In genomic region chr4:187016101-187016500, GRCh38 we compare ENCODE assay signal across 20 cellular contexts.
"Had no signal": no experiment of that assay in that cellular context is flagged by ENCODE, and none has a peak within 500 bp of the region (broad histone marks: within the 10 kb centered on the region; RNA-seq: fewer than 3 reads in every experiment).

No MANE protein-coding gene starts in this region.

- ATAC-seq: natural killer cell treated with Interleukin-12 subunit alpha and Interleukin-12 subunit beta and Interleukin-15 and Interleukin-18, amount 100 ng/mL, for 72 hours; right lobe of liver; stimulated activated effector memory CD8-positive, alpha-beta T cell treated with anti-CD3 and anti-CD28 coated beads, Interleukin-12 subunit alpha, Interleukin-12 subunit beta, amount 100 ng/mL, for 72 hours; upper lobe of right lung had no signal

- H3K36me3 ChIP-seq: left ventricle myocardium inferior, ovary, right atrium auricular region, right lobe of liver, spleen, suprapubic skin, thoracic aorta, tibial artery, upper lobe of right lung had no signal

- DNase-seq: islet precursor cell; left ventricle myocardium inferior; mesendoderm; naive B cell; ovary; right lobe of liver; spleen; stimulated activated CD4-positive, alpha-beta T cell treated with anti-CD3 and anti-CD28 coated beads, Interleukin-4, amount 100 ng/mL, for 24 hours; stimulated activated naive CD4-positive, alpha-beta T cell; tibial artery; trophoblast cell; upper lobe of right lung had no signal

- H3K4me3 ChIP-seq: hepatocyte, left ventricle myocardium inferior, lung, ovary, right atrium auricular region, right lobe of liver, skin epidermis, spleen, suprapubic skin, thoracic aorta, tibial artery, upper lobe of right lung had no signal

- H3K9me3 ChIP-seq: ovary, right atrium auricular region, right lobe of liver, suprapubic skin, thoracic aorta, tibial artery, upper lobe of right lung had no signal

- H3K4me2 ChIP-seq: hepatocyte had no signal

- H3K27ac ChIP-seq: hepatocyte, left ventricle myocardium inferior, ovary, right atrium auricular region, right lobe of liver, skin epidermis, spleen, suprapubic skin, thoracic aorta, tibial artery, upper lobe of right lung had no signal

- H3K4me1 ChIP-seq: left ventricle myocardium inferior, right atrium auricular region, right lobe of liver, spleen, suprapubic skin, tibial artery, upper lobe of right lung had no signal

- H3K27me3 ChIP-seq: hepatocyte, ovary, right atrium auricular region, right lobe of liver, spleen, suprapubic skin, tibial artery, upper lobe of right lung had no signal

- H2AFZ ChIP-seq: hepatocyte had no signal

- H3K79me2 ChIP-seq: hepatocyte had no signal
